Comparison of ENCODE assay signal across 4 cellular contexts in genomic region chr11:119201236-119201635, GRCh38. TPM values are rescaled to one million over a fixed set of nuclear protein-coding genes. Genes with fewer than 3 reads are reported as not detected.
"Had no signal": no experiment of that assay in that cellular context is flagged by ENCODE, and none has a peak within 500 bp of the region (broad histone marks: within the 10 kb centered on the region; RNA-seq: fewer than 3 reads in every experiment).

No MANE protein-coding gene starts in this region.

RNA-seq across cellular contexts. Expression of gene NHERF4, which starts 16.0 kb away (rescaled TPM):
- total RNA-seq: GM23338, H1, IMR-90 had no signal
- polyA plus RNA-seq: IMR-90 had no signal

RNA-seq across cellular contexts. Expression of gene ABCG4, which starts 52.4 kb away (rescaled TPM):
- total RNA-seq: HT-29 had no signal
